In genomic region chr3:141858312-141858711, GRCh38 we compare ENCODE assay signal across 24 cellular contexts.
"Had no signal": no experiment of that assay in that cellular context is flagged by ENCODE, and none has a peak within 500 bp of the region (broad histone marks: within the 10 kb centered on the region; RNA-seq: fewer than 3 reads in every experiment).

No MANE protein-coding gene starts in this region.

- H3K27ac Mint-ChIP-seq: activated CD4-positive, alpha-beta memory T cell treated with anti-CD3 and anti-CD28 coated beads for 36 hours; activated naive CD4-positive, alpha-beta T cell treated with anti-CD3 and anti-CD28 coated beads, Interleukin-2, amount 50 U/mL, for 24 hours; activated T-cell treated with anti-CD3 and anti-CD28 coated beads, Interleukin-2, amount 50 U/mL, for 24 hours; naive thymus-derived CD8-positive, alpha-beta T cell; stimulated activated naive CD8-positive, alpha-beta T cell treated with anti-CD3 and anti-CD28 coated beads, Interleukin-15, Interleukin-2, amounts not matched to agents 100 ng/mL and 50 ng/mL, for 24 hours; T-helper 2 cell treated with Interferon-gamma antibody and Interleukin-4, amounts not matched to agents 5 μg/mL and 100 μg/mL, for 36 hours had no signal

- H3K36me3 Mint-ChIP-seq: activated CD4-positive, alpha-beta memory T cell treated with anti-CD3 and anti-CD28 coated beads for 36 hours; activated naive CD4-positive, alpha-beta T cell treated with anti-CD3 and anti-CD28 coated beads, Interleukin-2, amount 50 U/mL, for 24 hours; naive thymus-derived CD8-positive, alpha-beta T cell had no signal

- H3K4me3 Mint-ChIP-seq: activated CD4-positive, alpha-beta memory T cell treated with anti-CD3 and anti-CD28 coated beads for 36 hours; activated naive CD4-positive, alpha-beta T cell treated with anti-CD3 and anti-CD28 coated beads, Interleukin-2, amount 50 U/mL, for 24 hours; activated T-cell treated with anti-CD3 and anti-CD28 coated beads, Interleukin-2, amount 50 U/mL, for 24 hours; naive thymus-derived CD8-positive, alpha-beta T cell; stimulated activated naive CD8-positive, alpha-beta T cell treated with anti-CD3 and anti-CD28 coated beads, Interleukin-15, Interleukin-2, amounts not matched to agents 100 ng/mL and 50 ng/mL, for 24 hours; T-helper 2 cell treated with Interferon-gamma antibody and Interleukin-4, amounts not matched to agents 5 μg/mL and 100 μg/mL, for 36 hours had no signal

- H3K4me3 ChIP-seq: body of pancreas, left ventricle myocardium inferior, mucosa of descending colon, prostate gland, smooth muscle cell, suprapubic skin had no signal

- ATAC-seq: body of pancreas; foreskin keratinocyte; mucosa of descending colon; naive thymus-derived CD8-positive, alpha-beta T cell; right cardiac atrium had no signal

- DNase-seq: activated CD4-positive, alpha-beta memory T cell treated with anti-CD3 and anti-CD28 coated beads for 36 hours; activated T-cell treated with anti-CD3 and anti-CD28 coated beads, Interleukin-2, amount 50 U/mL, for 24 hours; amygdala; body of pancreas; caudate nucleus; cortex of kidney; effector CD8-positive, alpha-beta T cell; foreskin keratinocyte; glutamatergic neuron; hypothalamus; left ventricle myocardium inferior; mucosa of descending colon; naive thymus-derived CD8-positive, alpha-beta T cell; nucleus accumbens; right cardiac atrium; stimulated activated CD4-positive, alpha-beta T cell treated with anti-CD3 and anti-CD28 coated beads, Interleukin-4, amount 100 ng/mL, for 4 hours; stimulated activated CD8-positive, alpha-beta memory T cell treated with anti-CD3 and anti-CD28 coated beads, Interleukin-4, amount 100 ng/mL, for 48 hours; trophoblast cell had no signal

- H3K27me3 Mint-ChIP-seq: activated CD4-positive, alpha-beta memory T cell treated with anti-CD3 and anti-CD28 coated beads for 36 hours; activated naive CD4-positive, alpha-beta T cell treated with anti-CD3 and anti-CD28 coated beads, Interleukin-2, amount 50 U/mL, for 24 hours; activated T-cell treated with anti-CD3 and anti-CD28 coated beads, Interleukin-2, amount 50 U/mL, for 24 hours; stimulated activated naive CD8-positive, alpha-beta T cell treated with anti-CD3 and anti-CD28 coated beads, Interleukin-15, Interleukin-2, amounts not matched to agents 100 ng/mL and 50 ng/mL, for 24 hours had no signal

- H3K4me1 Mint-ChIP-seq: activated naive CD4-positive, alpha-beta T cell treated with anti-CD3 and anti-CD28 coated beads, Interleukin-2, amount 50 U/mL, for 24 hours had no signal

- H3K36me3 ChIP-seq: left ventricle myocardium inferior, prostate gland, suprapubic skin had no signal

- H3K4me2 ChIP-seq: smooth muscle cell had no signal

- H3K4me1 ChIP-seq: body of pancreas, foreskin keratinocyte, prostate gland had no signal

- H3K9me3 ChIP-seq: body of pancreas, left ventricle myocardium inferior, mucosa of descending colon, prostate gland, suprapubic skin had no signal

- H3K27me3 ChIP-seq: body of pancreas, suprapubic skin had no signal

- H3K27ac ChIP-seq: body of pancreas, foreskin keratinocyte, prostate gland, suprapubic skin had no signal

- H3K9me3 Mint-ChIP-seq: activated CD4-positive, alpha-beta memory T cell treated with anti-CD3 and anti-CD28 coated beads for 36 hours; activated naive CD4-positive, alpha-beta T cell treated with anti-CD3 and anti-CD28 coated beads, Interleukin-2, amount 50 U/mL, for 24 hours; activated T-cell treated with anti-CD3 and anti-CD28 coated beads, Interleukin-2, amount 50 U/mL, for 24 hours; naive thymus-derived CD8-positive, alpha-beta T cell; stimulated activated naive CD8-positive, alpha-beta T cell treated with anti-CD3 and anti-CD28 coated beads, Interleukin-15, Interleukin-2, amounts not matched to agents 100 ng/mL and 50 ng/mL, for 24 hours; T-helper 2 cell treated with Interferon-gamma antibody and Interleukin-4, amounts not matched to agents 5 μg/mL and 100 μg/mL, for 36 hours had no signal
